Comparison of ENCODE assay signal across 1 cellular context in the genomic region with DNA sequence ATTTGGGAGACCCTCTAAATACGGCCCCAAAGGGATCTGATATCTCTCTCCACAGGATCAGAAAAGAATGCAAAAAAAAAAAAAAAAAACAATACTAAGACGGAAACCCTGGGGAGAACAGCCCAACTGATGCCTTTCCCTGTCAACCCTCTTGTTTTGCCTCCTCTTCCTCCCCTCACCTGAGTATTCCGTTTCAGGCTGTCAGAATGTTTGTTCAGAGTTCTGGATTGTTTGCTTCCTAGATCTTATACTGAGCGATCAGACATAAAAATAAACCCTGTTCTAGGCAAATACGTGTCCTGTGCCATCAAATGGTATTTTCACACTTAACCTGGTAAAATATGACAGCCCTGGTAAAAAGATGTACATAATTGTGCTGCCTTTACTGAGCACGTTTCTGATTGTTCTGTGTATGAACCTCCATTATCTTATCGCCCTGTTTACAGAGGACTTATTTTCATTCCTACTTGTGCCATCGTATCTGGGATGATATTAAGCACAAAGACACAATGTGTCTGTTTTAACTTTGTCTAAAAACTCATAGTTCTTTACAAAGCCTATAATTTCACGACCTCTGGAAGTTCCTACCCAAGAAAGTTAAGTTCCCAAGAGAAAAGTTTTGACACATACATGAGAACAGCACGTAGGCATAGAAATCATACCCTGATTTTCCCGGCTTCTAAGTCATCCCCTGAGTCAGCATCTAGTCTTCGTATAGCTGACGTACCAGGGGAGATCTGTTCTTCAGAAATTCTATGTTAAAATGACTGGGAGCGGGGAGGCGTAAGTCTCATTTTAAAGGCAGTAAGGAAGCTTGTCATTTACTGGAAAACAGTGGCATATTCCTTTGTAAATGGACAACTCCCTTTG.
TF ChIP-seq lines count a peak whose summit lies in the region.

No MANE protein-coding gene starts in this region.

TF ChIP-seq in GM23338, 12 proteins besides CTCF, POLR2A, EP300 and RAD21 (continued from another document):
- TF ChIP-seq, protein P1, sequence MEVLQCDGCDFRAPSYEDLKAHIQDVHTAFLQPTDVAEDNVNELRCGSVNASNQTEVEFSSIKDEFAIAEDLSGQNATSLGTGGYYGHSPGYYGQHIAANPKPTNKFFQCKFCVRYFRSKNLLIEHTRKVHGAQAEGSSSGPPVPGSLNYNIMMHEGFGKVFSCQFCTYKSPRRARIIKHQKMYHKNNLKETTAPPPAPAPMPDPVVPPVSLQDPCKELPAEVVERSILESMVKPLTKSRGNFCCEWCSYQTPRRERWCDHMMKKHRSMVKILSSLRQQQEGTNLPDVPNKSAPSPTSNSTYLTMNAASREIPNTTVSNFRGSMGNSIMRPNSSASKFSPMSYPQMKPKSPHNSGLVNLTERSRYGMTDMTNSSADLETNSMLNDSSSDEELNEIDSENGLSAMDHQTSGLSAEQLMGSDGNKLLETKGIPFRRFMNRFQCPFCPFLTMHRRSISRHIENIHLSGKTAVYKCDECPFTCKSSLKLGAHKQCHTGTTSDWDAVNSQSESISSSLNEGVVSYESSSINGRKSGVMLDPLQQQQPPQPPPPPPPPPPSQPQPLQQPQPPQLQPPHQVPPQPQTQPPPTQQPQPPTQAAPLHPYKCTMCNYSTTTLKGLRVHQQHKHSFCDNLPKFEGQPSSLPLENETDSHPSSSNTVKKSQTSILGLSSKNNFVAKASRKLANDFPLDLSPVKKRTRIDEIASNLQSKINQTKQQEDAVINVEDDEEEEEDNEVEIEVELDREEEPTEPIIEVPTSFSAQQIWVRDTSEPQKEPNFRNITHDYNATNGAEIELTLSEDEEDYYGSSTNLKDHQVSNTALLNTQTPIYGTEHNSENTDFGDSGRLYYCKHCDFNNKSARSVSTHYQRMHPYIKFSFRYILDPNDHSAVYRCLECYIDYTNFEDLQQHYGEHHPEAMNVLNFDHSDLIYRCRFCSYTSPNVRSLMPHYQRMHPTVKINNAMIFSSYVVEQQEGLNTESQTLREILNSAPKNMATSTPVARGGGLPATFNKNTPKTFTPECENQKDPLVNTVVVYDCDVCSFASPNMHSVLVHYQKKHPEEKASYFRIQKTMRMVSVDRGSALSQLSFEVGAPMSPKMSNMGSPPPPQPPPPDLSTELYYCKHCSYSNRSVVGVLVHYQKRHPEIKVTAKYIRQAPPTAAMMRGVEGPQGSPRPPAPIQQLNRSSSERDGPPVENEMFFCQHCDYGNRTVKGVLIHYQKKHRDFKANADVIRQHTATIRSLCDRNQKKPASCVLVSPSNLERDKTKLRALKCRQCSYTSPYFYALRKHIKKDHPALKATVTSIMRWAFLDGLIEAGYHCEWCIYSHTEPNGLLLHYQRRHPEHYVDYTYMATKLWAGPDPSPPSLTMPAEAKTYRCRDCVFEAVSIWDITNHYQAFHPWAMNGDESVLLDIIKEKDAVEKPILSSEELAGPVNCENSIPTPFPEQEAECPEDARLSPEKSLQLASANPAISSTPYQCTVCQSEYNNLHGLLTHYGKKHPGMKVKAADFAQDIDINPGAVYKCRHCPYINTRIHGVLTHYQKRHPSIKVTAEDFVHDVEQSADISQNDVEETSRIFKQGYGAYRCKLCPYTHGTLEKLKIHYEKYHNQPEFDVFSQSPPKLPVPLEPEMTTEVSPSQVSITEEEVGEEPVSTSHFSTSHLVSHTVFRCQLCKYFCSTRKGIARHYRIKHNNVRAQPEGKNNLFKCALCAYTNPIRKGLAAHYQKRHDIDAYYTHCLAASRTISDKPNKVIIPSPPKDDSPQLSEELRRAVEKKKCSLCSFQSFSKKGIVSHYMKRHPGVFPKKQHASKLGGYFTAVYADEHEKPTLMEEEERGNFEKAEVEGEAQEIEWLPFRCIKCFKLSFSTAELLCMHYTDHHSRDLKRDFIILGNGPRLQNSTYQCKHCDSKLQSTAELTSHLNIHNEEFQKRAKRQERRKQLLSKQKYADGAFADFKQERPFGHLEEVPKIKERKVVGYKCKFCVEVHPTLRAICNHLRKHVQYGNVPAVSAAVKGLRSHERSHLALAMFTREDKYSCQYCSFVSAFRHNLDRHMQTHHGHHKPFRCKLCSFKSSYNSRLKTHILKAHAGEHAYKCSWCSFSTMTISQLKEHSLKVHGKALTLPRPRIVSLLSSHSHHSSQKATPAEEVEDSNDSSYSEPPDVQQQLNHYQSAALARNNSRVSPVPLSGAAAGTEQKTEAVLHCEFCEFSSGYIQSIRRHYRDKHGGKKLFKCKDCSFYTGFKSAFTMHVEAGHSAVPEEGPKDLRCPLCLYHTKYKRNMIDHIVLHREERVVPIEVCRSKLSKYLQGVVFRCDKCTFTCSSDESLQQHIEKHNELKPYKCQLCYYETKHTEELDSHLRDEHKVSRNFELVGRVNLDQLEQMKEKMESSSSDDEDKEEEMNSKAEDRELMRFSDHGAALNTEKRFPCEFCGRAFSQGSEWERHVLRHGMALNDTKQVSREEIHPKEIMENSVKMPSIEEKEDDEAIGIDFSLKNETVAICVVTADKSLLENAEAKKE (CRISPR knock-in tag; IDR thresholded peaks at IDR 0.05): no peak
- TF ChIP-seq CREB1 (CRISPR knock-in tag; IDR thresholded peaks at IDR 0.05; ENCODE audit: low read depth) (no peak), NANOG (IDR thresholded peaks at IDR 0.05; ENCODE audit: borderline replicate concordance) (no peak)
